ENCODE assay signal across 20 cellular contexts in the genomic region with DNA sequence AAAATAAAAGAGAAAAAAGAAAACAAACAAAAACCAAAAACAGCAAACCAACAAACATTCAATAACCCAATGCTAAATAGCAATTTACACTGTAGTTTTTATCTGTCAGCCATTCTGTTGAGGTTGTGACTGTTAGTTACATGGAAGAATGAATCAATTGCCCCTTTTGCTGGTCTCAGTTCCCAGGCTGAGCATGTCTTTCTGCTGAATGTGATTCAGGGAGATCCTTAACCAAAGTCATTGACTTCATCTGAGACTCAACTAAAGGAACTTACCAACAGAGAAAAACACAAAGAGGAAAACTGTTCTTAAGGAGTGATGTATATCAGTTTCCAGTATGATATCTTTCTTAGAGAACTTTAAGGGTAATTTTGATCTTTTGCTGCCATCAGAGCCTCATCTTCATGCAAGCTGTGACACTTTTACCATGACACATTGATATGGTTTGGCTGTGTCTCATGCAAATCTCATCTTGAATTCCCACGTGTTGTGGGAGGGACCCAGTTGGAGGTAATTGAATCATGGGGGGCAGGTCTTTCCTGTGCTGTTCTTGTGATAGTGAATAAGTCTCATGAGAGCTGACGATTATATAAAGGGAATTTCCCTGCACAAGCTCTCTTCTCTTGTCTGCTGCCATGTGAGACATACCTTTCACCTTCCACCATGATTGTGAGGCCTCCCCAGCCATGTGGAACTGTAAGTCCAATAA.
A peak's percentile ranks its signal among the peaks of the same experiment; 100 is the strongest.
DNase-seq lines count a peak whose midpoint lies in the region; ATAC-seq, FAIRE-seq and TF ChIP-seq lines count a peak whose summit lies in the region.
"Had no signal": no experiment of that assay in that cellular context is flagged by ENCODE, and none has a peak within 500 bp of the region (broad histone marks: within the 10 kb centered on the region; RNA-seq: fewer than 3 reads in every experiment).

No MANE protein-coding gene starts in this region.

- no peak for TF ChIP-seq CTCF in activated CD8-positive, alpha-beta T cell treated with anti-CD3 and anti-CD28 coated beads for 36 hours (IDR thresholded peaks at IDR 0.05)
- TF ChIP-seq CTCF in activated B cell treated with CpG ODN at 0.5 μM for 24 hours (IDR thresholded peaks at IDR 0.05) (no peak), keratinocyte (optimal IDR thresholded peaks at IDR 0.05 in 1 of 3, IDR thresholded peaks at IDR 0.05 in 1 of 3, conservative IDR thresholded peaks at IDR 0.05 in 1 of 3; ENCODE audit: extremely low read depth in 1 of 3, insufficient read depth in 2 of 3, low read length in 3 of 3) (no peak)

- H3K9me1 ChIP-seq in keratinocyte (ENCODE audit: control insufficient read depth, extremely low read depth, insufficient read depth, low read length): no peaks in the 10 kb centered on the region

- H3K4me1 ChIP-seq in keratinocyte (ENCODE audit: control insufficient read depth, extremely low read depth, insufficient read depth, low read length): peaks cover 14% of the 10 kb centered on the region
- H3K4me1 ChIP-seq: BLaER1 treated with 17β-estradiol and CSF1 and Interleukin-3, amounts not matched to agents 10 nM and 100 nM had no signal

- no peak for DNase-seq in activated CD8-positive, alpha-beta T cell treated with anti-CD3 and anti-CD28 coated beads for 36 hours
- no peak for DNase-seq in activated CD8-positive, alpha-beta T cell treated with anti-CD3 and anti-CD28 coated beads, Interleukin-2, amount 10 ng/mL, durations not matched to agents 7 days and 5 days
- DNase-seq in HT1080 (ENCODE audit: low read depth): peak; percentile 4
- DNase-seq in activated B cell treated with CpG ODN at 0.5 μM for 24 hours: no peak
- no peak for DNase-seq in keratinocyte (ENCODE audit: low read depth, low spot score)
- no peak for DNase-seq in stimulated activated naive CD4-positive, alpha-beta T cell treated with Interleukin-2 at 50 U/mL for 16 hours (lab: John Stamatoyannopoulos, UW)
- DNase-seq: Calu3; CD8-positive, alpha-beta T cell; DND-41; EL; GOT3; H7; HFFc6 had no signal

- no peaks in the 10 kb centered on the region for H4K20me1 ChIP-seq in keratinocyte (ENCODE audit: control insufficient read depth, extremely low read depth, insufficient read depth, low read length)
- H4K20me1 ChIP-seq: BLaER1 treated with 17β-estradiol and CSF1 and Interleukin-3, amounts not matched to agents 10 nM and 100 nM had no signal

- POLR2A ChIA-PET in activated CD8-positive, alpha-beta T cell treated with anti-CD3 and anti-CD28 coated beads for 36 hours (lab: Charles Lee): no interaction called here
- POLR2A ChIA-PET in activated CD8-positive, alpha-beta T cell treated with anti-CD3 and anti-CD28 coated beads, Interleukin-2, amount 10 ng/mL, durations not matched to agents 7 days and 5 days (lab: Charles Lee): no interaction called here
- POLR2A ChIA-PET in activated B cell treated with CpG ODN at 0.5 μM for 24 hours (lab: Charles Lee): no interaction called here

- H3K9me3 Mint-ChIP-seq in activated CD8-positive, alpha-beta T cell treated with anti-CD3 and anti-CD28 coated beads for 36 hours: no peaks in the 10 kb centered on the region
- H3K9me3 Mint-ChIP-seq in activated CD8-positive, alpha-beta T cell treated with anti-CD3 and anti-CD28 coated beads, Interleukin-2, amount 10 ng/mL, durations not matched to agents 7 days and 5 days (ENCODE audit: insufficient read depth): no peaks in the 10 kb centered on the region
- H3K9me3 Mint-ChIP-seq in activated B cell treated with CpG ODN at 0.5 μM for 24 hours: peaks cover 3% of the 10 kb centered on the region
- peaks cover 4% of the 10 kb centered on the region for H3K9me3 Mint-ChIP-seq in stimulated activated memory B cell treated with anti-CD40 and anti-IgM and Interleukin-4, amounts not matched to agents 10 μg/mL and 1 μg/mL and 100 μg/mL, for 72 hours

- H3K9me3 ChIP-seq in keratinocyte (ENCODE audit: control insufficient read depth, low read depth, low read length): no peaks in the 10 kb centered on the region

- no peaks in the 10 kb centered on the region for H3K27me3 ChIP-seq in keratinocyte (ENCODE audit: control insufficient read depth, extremely low read depth, insufficient read depth, low read length)
- H3K27me3 ChIP-seq: BLaER1 treated with 17β-estradiol and CSF1 and Interleukin-3, amounts not matched to agents 10 nM and 100 nM had no signal

- H3K36me3 Mint-ChIP-seq in activated CD8-positive, alpha-beta T cell treated with anti-CD3 and anti-CD28 coated beads for 36 hours (ENCODE audit: low read depth): no peaks in the 10 kb centered on the region
- H3K36me3 Mint-ChIP-seq in activated CD8-positive, alpha-beta T cell treated with anti-CD3 and anti-CD28 coated beads, Interleukin-2, amount 10 ng/mL, durations not matched to agents 7 days and 5 days (ENCODE audit: low read depth): no peaks in the 10 kb centered on the region
- H3K36me3 Mint-ChIP-seq in activated B cell treated with CpG ODN at 0.5 μM for 24 hours (ENCODE audit: low read depth): no peaks in the 10 kb centered on the region
- peaks cover 5% of the 10 kb centered on the region for H3K36me3 Mint-ChIP-seq in stimulated activated memory B cell treated with anti-CD40 and anti-IgM and Interleukin-4, amounts not matched to agents 10 μg/mL and 1 μg/mL and 100 μg/mL, for 72 hours
- H3K36me3 Mint-ChIP-seq: CD8-positive, alpha-beta T cell had no signal

- no peak overlapping the region for H3K27ac Mint-ChIP-seq in activated CD8-positive, alpha-beta T cell treated with anti-CD3 and anti-CD28 coated beads for 36 hours
- no peak overlapping the region for H3K27ac Mint-ChIP-seq in activated CD8-positive, alpha-beta T cell treated with anti-CD3 and anti-CD28 coated beads, Interleukin-2, amount 10 ng/mL, durations not matched to agents 7 days and 5 days
- H3K27ac Mint-ChIP-seq in activated B cell treated with CpG ODN at 0.5 μM for 24 hours: no peak overlapping the region
- no peak overlapping the region for H3K27ac Mint-ChIP-seq in stimulated activated memory B cell treated with anti-CD40 and anti-IgM and Interleukin-4, amounts not matched to agents 10 μg/mL and 1 μg/mL and 100 μg/mL, for 72 hours
- H3K27ac Mint-ChIP-seq: B cell; CD8-positive, alpha-beta T cell; HFFc6 had no signal

- H3K27me3 Mint-ChIP-seq in activated CD8-positive, alpha-beta T cell treated with anti-CD3 and anti-CD28 coated beads for 36 hours: peaks cover 2% of the 10 kb centered on the region
- no peaks in the 10 kb centered on the region for H3K27me3 Mint-ChIP-seq in activated CD8-positive, alpha-beta T cell treated with anti-CD3 and anti-CD28 coated beads, Interleukin-2, amount 10 ng/mL, durations not matched to agents 7 days and 5 days (ENCODE audit: low read depth)
- peaks cover 2% of the 10 kb centered on the region for H3K27me3 Mint-ChIP-seq in activated B cell treated with CpG ODN at 0.5 μM for 24 hours
- peaks cover 16% of the 10 kb centered on the region for H3K27me3 Mint-ChIP-seq in stimulated activated memory B cell treated with anti-CD40 and anti-IgM and Interleukin-4, amounts not matched to agents 10 μg/mL and 1 μg/mL and 100 μg/mL, for 72 hours

- H3K4me3 Mint-ChIP-seq in activated CD8-positive, alpha-beta T cell treated with anti-CD3 and anti-CD28 coated beads for 36 hours: no peak overlapping the region
- H3K4me3 Mint-ChIP-seq in activated CD8-positive, alpha-beta T cell treated with anti-CD3 and anti-CD28 coated beads, Interleukin-2, amount 10 ng/mL, durations not matched to agents 7 days and 5 days: no peak overlapping the region
- H3K4me3 Mint-ChIP-seq in activated B cell treated with CpG ODN at 0.5 μM for 24 hours: no peak overlapping the region
- H3K4me3 Mint-ChIP-seq in stimulated activated memory B cell treated with anti-CD40 and anti-IgM and Interleukin-4, amounts not matched to agents 10 μg/mL and 1 μg/mL and 100 μg/mL, for 72 hours: no peak overlapping the region
- H3K4me3 Mint-ChIP-seq: B cell; CD8-positive, alpha-beta T cell; HFFc6 had no signal

- H2AFZ ChIP-seq in keratinocyte (ENCODE audit: control insufficient read depth, low read length): no peak overlapping the region

- no peak overlapping the region for H3K27ac ChIP-seq in keratinocyte (ENCODE audit: control insufficient read depth, insufficient read depth, low read length)
- H3K27ac ChIP-seq: BLaER1 treated with 17β-estradiol and CSF1 and Interleukin-3, amounts not matched to agents 10 nM and 100 nM; HL-60 had no signal

- no peaks in the 10 kb centered on the region for H3K4me1 Mint-ChIP-seq in activated CD8-positive, alpha-beta T cell treated with anti-CD3 and anti-CD28 coated beads for 36 hours (ENCODE audit: low read depth)
- H3K4me1 Mint-ChIP-seq in activated CD8-positive, alpha-beta T cell treated with anti-CD3 and anti-CD28 coated beads, Interleukin-2, amount 10 ng/mL, durations not matched to agents 7 days and 5 days (ENCODE audit: low read depth): no peaks in the 10 kb centered on the region
- H3K4me1 Mint-ChIP-seq in activated B cell treated with CpG ODN at 0.5 μM for 24 hours: no peaks in the 10 kb centered on the region
- H3K4me1 Mint-ChIP-seq in stimulated activated memory B cell treated with anti-CD40 and anti-IgM and Interleukin-4, amounts not matched to agents 10 μg/mL and 1 μg/mL and 100 μg/mL, for 72 hours: no peaks in the 10 kb centered on the region
- H3K4me1 Mint-ChIP-seq: B cell had no signal

- H3K36me3 ChIP-seq in keratinocyte (ENCODE audit: control insufficient read depth in 2 of 2, extremely low read depth in 1 of 2, insufficient read depth in 2 of 2, low read length in 2 of 2): no peaks in the 10 kb centered on the region

- H3K9ac ChIP-seq in keratinocyte (ENCODE audit: control insufficient read depth, extremely low read depth, insufficient read depth, low read length): no peak overlapping the region
- H3K9ac ChIP-seq: BLaER1 treated with 17β-estradiol and CSF1 and Interleukin-3, amounts not matched to agents 10 nM and 100 nM had no signal

- CTCF ChIA-PET in activated CD8-positive, alpha-beta T cell treated with anti-CD3 and anti-CD28 coated beads for 36 hours (lab: Charles Lee): no interaction called here
- CTCF ChIA-PET in activated CD8-positive, alpha-beta T cell treated with anti-CD3 and anti-CD28 coated beads, Interleukin-2, amount 10 ng/mL, durations not matched to agents 7 days and 5 days (lab: Charles Lee): no interaction called here
- CTCF ChIA-PET in activated B cell treated with CpG ODN at 0.5 μM for 24 hours (lab: Charles Lee): no interaction called here

- no peaks in the 10 kb centered on the region for H3K79me2 ChIP-seq in keratinocyte (ENCODE audit: control insufficient read depth, insufficient read depth, low read length)

- peak; percentile 30 for ATAC-seq in activated CD8-positive, alpha-beta T cell treated with anti-CD3 and anti-CD28 coated beads for 36 hours
- no peak for ATAC-seq in activated CD8-positive, alpha-beta T cell treated with anti-CD3 and anti-CD28 coated beads, Interleukin-2, amount 10 ng/mL, durations not matched to agents 7 days and 5 days
- peak; percentile 42 for ATAC-seq in activated B cell treated with CpG ODN at 0.5 μM for 24 hours (ENCODE audit: low read depth)
- ATAC-seq in stimulated activated memory B cell treated with anti-CD40 and anti-IgM and Interleukin-4, amounts not matched to agents 10 μg/mL and 1 μg/mL and 100 μg/mL, for 72 hours: no peak
- ATAC-seq: CD8-positive, alpha-beta T cell; GM12878; HCT116 had no signal

- intact Hi-C loops in activated CD8-positive, alpha-beta T cell treated with anti-CD3 and anti-CD28 coated beads for 36 hours (cut with micrococcal nuclease): no loop called here
- intact Hi-C loops in activated B cell treated with CpG ODN at 0.5 μM for 24 hours (cut with micrococcal nuclease): no loop called here

- peak; percentile 34 for FAIRE-seq in keratinocyte (lab: Jason Lieb, UNC)
- FAIRE-seq: GM12878, HTR-8/SVneo had no signal

- H3K4me2 ChIP-seq in keratinocyte (ENCODE audit: control insufficient read depth, extremely low read depth, insufficient read depth, low read depth, low read length): no peak overlapping the region
- H3K4me2 ChIP-seq: BLaER1 treated with 17β-estradiol and CSF1 and Interleukin-3, amounts not matched to agents 10 nM and 100 nM had no signal

- H3K4me3 ChIP-seq in keratinocyte (ENCODE audit: control insufficient read depth in 2 of 3, extremely low read depth in 1 of 3, insufficient read depth in 2 of 3, low read depth in 1 of 3, low read length in 3 of 3): no peak overlapping the region
- H3K4me3 ChIP-seq: BLaER1 treated with 17β-estradiol and CSF1 and Interleukin-3, amounts not matched to agents 10 nM and 100 nM; GM12878 had no signal

- dilution Hi-C loops in keratinocyte (cut with MboI; ENCODE audit: extremely low pct_ligation_motif_present, low sequenced_read_pairs): no loop called here

Comparison
In these comparisons a context has a peak if more than half of its experiments do, and no peak if none do; other contexts are left out.
1. ATAC-seq: peak in activated CD8-positive, alpha-beta T cell treated with anti-CD3 and anti-CD28 coated beads for 36 hours (single experiment) and activated B cell treated with CpG ODN at 0.5 μM for 24 hours (single experiment); none in activated CD8-positive, alpha-beta T cell treated with anti-CD3 and anti-CD28 coated beads, Interleukin-2, amount 10 ng/mL, durations not matched to agents 7 days and 5 days (single experiment) and stimulated activated memory B cell treated with anti-CD40 and anti-IgM and Interleukin-4, amounts not matched to agents 10 μg/mL and 1 μg/mL and 100 μg/mL, for 72 hours (single experiment).